In the genomic region with DNA sequence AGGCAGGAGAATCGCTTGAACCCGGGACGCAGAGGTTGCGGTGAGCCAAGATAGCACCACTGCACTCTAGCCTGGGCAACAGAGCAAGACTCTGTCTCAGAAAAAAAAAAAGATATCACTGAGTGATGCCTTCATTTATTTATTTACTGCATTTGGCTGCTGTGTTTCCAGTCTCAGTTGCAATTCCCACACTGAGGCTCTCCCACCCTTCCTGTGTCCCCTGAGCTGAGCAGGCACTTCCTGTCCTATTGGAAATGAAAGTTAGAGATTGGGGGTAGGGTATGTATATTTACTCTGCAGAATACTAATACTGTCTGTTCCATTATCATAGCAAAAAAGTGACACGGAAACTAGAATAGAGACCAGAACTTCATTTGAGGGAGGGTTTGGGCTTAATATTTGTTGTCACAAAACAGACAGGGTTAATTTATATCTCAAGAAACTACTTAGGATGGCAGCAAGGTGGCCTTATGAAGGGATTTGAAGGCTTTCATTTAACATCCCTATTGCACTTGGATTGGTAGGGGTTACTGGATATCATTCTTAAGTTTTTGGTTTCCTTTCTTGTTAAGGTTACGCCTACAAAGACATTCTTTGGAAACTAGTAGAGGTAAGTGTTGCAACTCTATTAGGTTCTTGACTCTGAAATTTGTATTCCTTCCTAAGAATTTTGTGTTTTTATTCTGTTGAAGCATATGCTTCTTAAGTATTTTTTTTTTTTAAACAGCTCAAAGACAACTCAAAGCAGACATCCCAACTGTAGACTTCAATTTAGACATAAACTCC, we compare ENCODE assay signal across 9 cellular contexts. TPM values are rescaled to one million over a fixed set of nuclear protein-coding genes. Genes with fewer than 3 reads are reported as not detected.
A peak's percentile ranks its signal among the peaks of the same experiment; 100 is the strongest.
DNase-seq lines count a peak whose midpoint lies in the region; ATAC-seq, FAIRE-seq and TF ChIP-seq lines count a peak whose summit lies in the region.
"Had no signal": no experiment of that assay in that cellular context is flagged by ENCODE, and none has a peak within 500 bp of the region (broad histone marks: within the 10 kb centered on the region; RNA-seq: fewer than 3 reads in every experiment).

No MANE protein-coding gene starts in this region.

- H3K36me3 ChIP-seq in brain microvascular endothelial cell (replicated peaks), result no peaks in the 10 kb centered on the region
- no peaks in the 10 kb centered on the region for H3K36me3 ChIP-seq in keratinocyte (ENCODE audit: control insufficient read depth in 2 of 2, extremely low read depth in 1 of 2, insufficient read depth in 2 of 2, low read length in 2 of 2)
- no peaks in the 10 kb centered on the region for H3K36me3 ChIP-seq in stomach

- no peak for ATAC-seq in GM21515 (IDR thresholded peaks at IDR 0.05; ENCODE audit: unreplicated experiment)
- ATAC-seq in HG03342 (IDR thresholded peaks at IDR 0.05; ENCODE audit: unreplicated experiment), result no peak

- peak; percentile 21 for TF ChIP-seq EP300 in stomach (IDR thresholded peaks at IDR 0.05)

- H3K4me1 ChIP-seq in keratinocyte (ENCODE audit: control insufficient read depth, extremely low read depth, insufficient read depth, low read length) (peaks cover 33% of the 10 kb centered on the region), stomach (peaks cover 0 to 50% (median 27%) of the 10 kb centered on the region in 4 donors)

- peak overlapping the region; percentile 92 for H3K4me2 ChIP-seq in keratinocyte (ENCODE audit: control insufficient read depth, extremely low read depth, insufficient read depth, low read depth, low read length)

- no peak for TF ChIP-seq POLR2A in stomach (IDR thresholded peaks at IDR 0.05)

- peak overlapping the region; percentile 3 for H3K27ac ChIP-seq in brain microvascular endothelial cell
- peak overlapping the region; percentile 3 for H3K27ac ChIP-seq in keratinocyte (ENCODE audit: control insufficient read depth, insufficient read depth, low read length)
- peak overlapping the region; percentile 56 to 92 (median 86) for H3K27ac ChIP-seq in stomach

- H3K79me2 ChIP-seq in keratinocyte (ENCODE audit: control insufficient read depth, insufficient read depth, low read length), result peaks cover 34% of the 10 kb centered on the region

- intact Hi-C loops in stomach (cut with DNase I; ENCODE audit: low total_unique reads), result no loop called here

- DNase-seq in HCEC 1CT (peak; percentile 30), brain microvascular endothelial cell (no peak), keratinocyte (ENCODE audit: low read depth, low spot score) (no peak), stomach (no peak), DMS114 treated with DMSO at 0.1 percent for 48 hours (lab: John Stamatoyannopoulos, UW; ENCODE audit: unreplicated experiment) (no peak)
- no peak for DNase-seq in effector CD8-positive, alpha-beta T cell (lab: John Stamatoyannopoulos, UW)
- DNase-seq: NCI-H446 treated with DMSO at 0.1 percent for 48 hours had no signal

- no peak overlapping the region for H3K9ac ChIP-seq in keratinocyte (ENCODE audit: control insufficient read depth, extremely low read depth, insufficient read depth, low read length)

- TF ChIP-seq CTCF in brain microvascular endothelial cell (IDR thresholded peaks at IDR 0.05; ENCODE audit: low read depth, low read length, missing control alignments), result no peak
- no peak for TF ChIP-seq CTCF in keratinocyte (optimal IDR thresholded peaks at IDR 0.05 in 1 of 3, IDR thresholded peaks at IDR 0.05 in 1 of 3, conservative IDR thresholded peaks at IDR 0.05 in 1 of 3; ENCODE audit: extremely low read depth in 1 of 3, insufficient read depth in 2 of 3, low read length in 3 of 3)
- no peak for TF ChIP-seq CTCF in stomach (IDR thresholded peaks at IDR 0.05)

- H2AFZ ChIP-seq in keratinocyte (ENCODE audit: control insufficient read depth, low read length), result peak overlapping the region; percentile 54

- no peaks in the 10 kb centered on the region for H3K9me1 ChIP-seq in keratinocyte (ENCODE audit: control insufficient read depth, extremely low read depth, insufficient read depth, low read length)

- in situ Hi-C loops in brain microvascular endothelial cell (cut with HindIII; ENCODE audit: low pct_ligation_motif_present, low sequenced_read_pairs), result loop anchor here (25.0 kb wide), 1 partner anchor 92 kb away; no protein-coding TSS in a partner anchor

- H3K27me3 ChIP-seq in brain microvascular endothelial cell (replicated peaks) (no peaks in the 10 kb centered on the region), keratinocyte (ENCODE audit: control insufficient read depth, extremely low read depth, insufficient read depth, low read length) (no peaks in the 10 kb centered on the region), stomach (no peaks in the 10 kb centered on the region)

- dilution Hi-C loops in keratinocyte (cut with MboI; ENCODE audit: extremely low pct_ligation_motif_present, low sequenced_read_pairs), result no loop called here

- WGBS in stomach, 5 donors, result 43 to 79% (median 67%) methylated on average over 6 of the region's 6 CpGs

- H3K4me3 ChIP-seq in brain microvascular endothelial cell (ENCODE audit: low read depth, low read length), result no peak overlapping the region
- H3K4me3 ChIP-seq in keratinocyte (ENCODE audit: control insufficient read depth in 2 of 3, extremely low read depth in 1 of 3, insufficient read depth in 2 of 3, low read depth in 1 of 3, low read length in 3 of 3), result no peak overlapping the region
- H3K4me3 ChIP-seq in stomach, result peak overlapping the region in 1 of 4 donors; percentile 11

- H4K20me1 ChIP-seq in keratinocyte (ENCODE audit: control insufficient read depth, extremely low read depth, insufficient read depth, low read length), result no peaks in the 10 kb centered on the region

- no peak for FAIRE-seq in keratinocyte (lab: Jason Lieb, UNC)

- H3K9me3 ChIP-seq in keratinocyte (ENCODE audit: control insufficient read depth, low read depth, low read length) (no peaks in the 10 kb centered on the region), stomach (no peaks in the 10 kb centered on the region)

RNA-seq across cellular contexts. Expression of a gene that starts 1.4 kb away (rescaled TPM):
- polyA plus RNA-seq in keratinocyte (46.2 to 83.0 TPM (median 64.5 TPM) in 3 replicates), stomach (1 to 10 TPM; 4.2 to 9.7 (median 8.2) TPM)
- polyA plus RNA-seq in keratinocyte (2011; ENCODE audit: low read depth), result 30.6 TPM
- 56.0 and 98.7 TPM in 2 replicates for polyA plus RNA-seq in keratinocyte (2011; cell fraction: cytosol; rRNA removed)
- polyA plus RNA-seq in keratinocyte (2011; cell fraction: nucleus; rRNA removed), result 64.2 and 80.8 TPM in 2 replicates
- polyA plus RNA-seq in keratinocyte (2012; ENCODE audit: low replicate concordance), result 10.1 and 44.1 TPM in 2 replicates
- 131 to 235 TPM (median 210 TPM) in 3 replicates for polyA minus RNA-seq in keratinocyte
- polyA minus RNA-seq in keratinocyte (2011; cell fraction: cytosol; rRNA and poly(A)+ RNA removed), result 47.2 TPM
- polyA minus RNA-seq in keratinocyte (2011; cell fraction: nucleus; rRNA and poly(A)+ RNA removed), result 27.3 and 67.9 TPM in 2 replicates
- 100 to 1,000 TPM in 1 of 5 donors, 10 to 100 TPM in 2, 1 to 10 TPM in 2; 5.2 to 123 (median 32.3) TPM for total RNA-seq in stomach

RNA-seq across cellular contexts. Expression of a gene that starts 32.3 kb away (rescaled TPM):
- polyA plus RNA-seq in keratinocyte (0.63 to 0.87 TPM (median 0.68 TPM) in 3 replicates), stomach (10 to 100 TPM in 1 of 3 donors, 1 to 10 TPM in 2; 2.6 to 11.2 (median 5.4) TPM)
- polyA plus RNA-seq in keratinocyte (2011; ENCODE audit: low read depth), result 1.0 TPM
- polyA plus RNA-seq in keratinocyte (2011; cell fraction: cytosol; rRNA removed), result 0.83 and 0.89 TPM in 2 replicates
- polyA plus RNA-seq in keratinocyte (2011; cell fraction: nucleus; rRNA removed), result 0.65 and 1.3 TPM in 2 replicates
- 0.62 and 2.3 TPM in 2 replicates for polyA plus RNA-seq in keratinocyte (2012; ENCODE audit: low replicate concordance)
- 0.82 to 1.9 TPM (median 1.1 TPM) in 3 replicates for polyA minus RNA-seq in keratinocyte
- 0.77 TPM for polyA minus RNA-seq in keratinocyte (2011; cell fraction: cytosol; rRNA and poly(A)+ RNA removed)
- polyA minus RNA-seq in keratinocyte (2011; cell fraction: nucleus; rRNA and poly(A)+ RNA removed), result 0.63 TPM in 1 of 2 replicates, not detected in the other
- 1 to 10 TPM in 3 of 5 donors, not detected in 2; 1.3 to 7.6 (median 3.9) TPM for total RNA-seq in stomach

RNA-seq across cellular contexts. Expression of a gene that starts 51.8 kb away (rescaled TPM):
- 2.1 to 3.3 TPM (median 3.1 TPM) in 3 replicates for polyA plus RNA-seq in keratinocyte
- polyA plus RNA-seq in keratinocyte (2011; ENCODE audit: low read depth), result 0.17 TPM
- 1.7 and 2.2 TPM in 2 replicates for polyA plus RNA-seq in keratinocyte (2011; cell fraction: cytosol; rRNA removed)
- 3.7 TPM in 2 replicates for polyA plus RNA-seq in keratinocyte (2011; cell fraction: nucleus; rRNA removed)
- 1.2 TPM in 2 replicates for polyA plus RNA-seq in keratinocyte (2012; ENCODE audit: low replicate concordance)
- 1.2 to 3.3 TPM (median 3.0 TPM) in 3 replicates for polyA minus RNA-seq in keratinocyte
- 0.77 TPM for polyA minus RNA-seq in keratinocyte (2011; cell fraction: cytosol; rRNA and poly(A)+ RNA removed)
- 1.2 and 2.0 TPM in 2 replicates for polyA minus RNA-seq in keratinocyte (2011; cell fraction: nucleus; rRNA and poly(A)+ RNA removed)
- 1 to 10 TPM in 4 of 5 donors, under 1 TPM in 1; 0.29 to 5.8 (median 3.5) TPM for total RNA-seq in stomach
- 1 to 10 TPM; 1.8 to 2.1 (median 2.0) TPM for polyA plus RNA-seq in stomach

Comparison
In these comparisons a context has a peak if more than half of its experiments do, and no peak if none do; other contexts are left out.
1. H3K27ac ChIP-seq: peak in every context shown above with its lines; median percentile 86 in stomach; 3 in brain microvascular endothelial cell; 3 in keratinocyte.